Comparison of ENCODE assay signal across 8 cellular contexts in the genomic region with DNA sequence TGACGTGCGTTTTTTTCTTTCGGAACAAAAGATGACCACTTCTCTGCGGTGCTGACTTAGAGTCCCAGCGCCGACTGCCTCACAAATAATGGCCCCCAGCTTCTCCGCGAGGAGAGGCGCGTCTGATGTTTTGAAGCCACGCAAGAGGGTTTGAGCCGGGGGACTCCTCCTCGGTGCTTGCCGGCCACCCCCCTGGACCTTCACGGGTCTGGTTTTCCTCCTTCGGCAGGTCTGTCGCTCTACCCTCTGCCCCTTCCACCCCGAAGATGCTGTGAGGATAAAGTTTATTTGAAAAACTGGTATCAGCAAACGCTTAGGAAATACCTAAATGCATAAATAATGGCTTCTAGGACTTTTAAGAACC. TPM values are rescaled to one million over a fixed set of nuclear protein-coding genes. Genes with fewer than 3 reads are reported as not detected.
DNase-seq lines count a peak whose midpoint lies in the region; ATAC-seq and TF ChIP-seq lines count a peak whose summit lies in the region.

No MANE protein-coding gene starts in this region.

- ATAC-seq in right cardiac atrium (no peak), GM18502 (IDR thresholded peaks at IDR 0.05; ENCODE audit: poor library complexity, unreplicated experiment) (no peak)

- H3K9me3 ChIP-seq in right cardiac atrium (ENCODE audit: control insufficient read depth, low read length) (no peaks in the 10 kb centered on the region), smooth muscle cell (replicated peaks; ENCODE audit: low read depth) (no peaks in the 10 kb centered on the region)

- H3K27me3 Mint-ChIP-seq in activated T-cell treated with anti-CD3 and anti-CD28 coated beads, Interleukin-2, amount 50 U/mL, for 24 hours, result no peaks in the 10 kb centered on the region

- H3K27me3 ChIP-seq in right cardiac atrium (ENCODE audit: control insufficient read depth, insufficient read depth) (no peaks in the 10 kb centered on the region), smooth muscle cell (ENCODE audit: low read depth) (no peaks in the 10 kb centered on the region)

- peak overlapping the region; percentile 97 for H3K9ac ChIP-seq in smooth muscle cell (ENCODE audit: low read depth)

- H3K4me3 ChIP-seq in WI38 (ENCODE audit: low read depth, low read length), result peak overlapping the region; percentile 98
- peak overlapping the region; percentile 82 for H3K4me3 ChIP-seq in right cardiac atrium (ENCODE audit: low read length)
- H3K4me3 ChIP-seq in smooth muscle cell, result peak overlapping the region; percentile 75

- peak overlapping the region; percentile 93 for H3K4me2 ChIP-seq in smooth muscle cell

- H3K4me1 ChIP-seq in right cardiac atrium (ENCODE audit: control insufficient read depth, insufficient read depth, low read length) (peaks cover 3% of the 10 kb centered on the region), smooth muscle cell (ENCODE audit: low read depth) (peaks cover 12% of the 10 kb centered on the region)

- intact Hi-C loops in right cardiac atrium (cut with DNase I), result no loop called here

- no peak for TF ChIP-seq CTCF in WI38 (IDR thresholded peaks at IDR 0.05; ENCODE audit: low read depth, low read length)
- no peak for TF ChIP-seq CTCF in smooth muscle cell (IDR thresholded peaks at IDR 0.05; ENCODE audit: borderline replicate concordance, insufficient read depth, poor library complexity, severe bottlenecking)

- DNase-seq in activated T-cell treated with anti-CD3 and anti-CD28 coated beads, Interleukin-2, amount 50 U/mL, for 24 hours, result no peak
- no peak for DNase-seq in activated T-cell treated with anti-CD3 and anti-CD28 coated beads, Interleukin-2, amount 50 U/mL, for 1 hour
- DNase-seq in right cardiac atrium (no peak), smooth muscle cell (lab: John Stamatoyannopoulos, UW; ENCODE audit: unreplicated experiment) (no peak), NCI-H748 treated with DMSO at 0.1 percent for 48 hours (lab: John Stamatoyannopoulos, UW) (no peak), cerebellar nuclear complex (lab: John Stamatoyannopoulos, UW) (no peak)

- H4K20me1 ChIP-seq in smooth muscle cell (ENCODE audit: low read depth), result peaks cover 24% of the 10 kb centered on the region

- peaks cover 62% of the 10 kb centered on the region for H3K4me1 Mint-ChIP-seq in activated T-cell treated with anti-CD3 and anti-CD28 coated beads, Interleukin-2, amount 50 U/mL, for 24 hours (ENCODE audit: low read depth)

- H3K79me2 ChIP-seq in smooth muscle cell (ENCODE audit: low read depth), result peaks cover 39% of the 10 kb centered on the region

- peaks cover 9% of the 10 kb centered on the region for H3K36me3 ChIP-seq in smooth muscle cell (ENCODE audit: low read depth)

- peak overlapping the region; percentile 90 for H2AFZ ChIP-seq in smooth muscle cell (ENCODE audit: low read depth)

- under 1% methylated on average over 19 of the region's 19 CpGs for WGBS in right cardiac atrium
- WGBS in smooth muscle cell (ENCODE audit: low lambda C conversion rate), result 2% methylated on average over 19 of the region's 19 CpGs

- H3K27ac ChIP-seq in right cardiac atrium (ENCODE audit: low read length) (no peak overlapping the region), smooth muscle cell (ENCODE audit: low read depth) (peak overlapping the region; percentile 75)

- peak overlapping the region; percentile 95 for H3K4me3 Mint-ChIP-seq in activated T-cell treated with anti-CD3 and anti-CD28 coated beads, Interleukin-2, amount 50 U/mL, for 24 hours

- peaks cover 16% of the 10 kb centered on the region for H3F3A ChIP-seq in smooth muscle cell (ENCODE audit: low read depth)

- peak overlapping the region; percentile 94 for H3K27ac Mint-ChIP-seq in activated T-cell treated with anti-CD3 and anti-CD28 coated beads, Interleukin-2, amount 50 U/mL, for 24 hours

- H3K36me3 Mint-ChIP-seq in activated T-cell treated with anti-CD3 and anti-CD28 coated beads, Interleukin-2, amount 50 U/mL, for 24 hours (ENCODE audit: low read depth), result peaks cover 69% of the 10 kb centered on the region

- H3K9me3 Mint-ChIP-seq in activated T-cell treated with anti-CD3 and anti-CD28 coated beads, Interleukin-2, amount 50 U/mL, for 24 hours, result no peaks in the 10 kb centered on the region

RNA-seq across cellular contexts. Expression of a gene that starts 0.6 kb away (rescaled TPM):
- total RNA-seq in right cardiac atrium (10 to 100 TPM; 15.3 to 18.4 (median 16.7) TPM), smooth muscle cell (14.6 and 22.3 TPM in 2 replicates)
- polyA plus RNA-seq in right cardiac atrium (12.9 TPM), smooth muscle cell (29.7 and 35.7 TPM in 2 replicates)

RNA-seq across cellular contexts. Expression of a gene that starts 0.8 kb away (rescaled TPM):
- total RNA-seq in right cardiac atrium, result 10 to 100 TPM; 31.9 to 40.9 (median 33.9) TPM
- polyA plus RNA-seq in right cardiac atrium, result 55.9 TPM
- total RNA-seq in smooth muscle cell, result 38.0 and 42.3 TPM in 2 replicates
- 53.8 and 78.0 TPM in 2 replicates for polyA plus RNA-seq in smooth muscle cell

RNA-seq across cellular contexts. Expression of a gene that starts 11.9 kb away (rescaled TPM):
- total RNA-seq in right cardiac atrium, result 10 to 100 TPM; 18.0 to 22.4 (median 19.6) TPM
- polyA plus RNA-seq in right cardiac atrium, result 16.1 TPM
- total RNA-seq in smooth muscle cell, result 38.8 and 46.1 TPM in 2 replicates
- polyA plus RNA-seq in smooth muscle cell, result 38.5 and 43.1 TPM in 2 replicates

RNA-seq across cellular contexts. Expression of a gene that starts 32.9 kb away (rescaled TPM):
- total RNA-seq in right cardiac atrium (10 to 100 TPM in 2 of 4 donors, 1 to 10 TPM in 2; 8.8 to 12.2 (median 10.6) TPM), smooth muscle cell (43.4 and 60.0 TPM in 2 replicates)
- polyA plus RNA-seq in right cardiac atrium (10.0 TPM), smooth muscle cell (10.3 and 13.8 TPM in 2 replicates)
